ENCODE assay signal across 22 cellular contexts in the genomic region with DNA sequence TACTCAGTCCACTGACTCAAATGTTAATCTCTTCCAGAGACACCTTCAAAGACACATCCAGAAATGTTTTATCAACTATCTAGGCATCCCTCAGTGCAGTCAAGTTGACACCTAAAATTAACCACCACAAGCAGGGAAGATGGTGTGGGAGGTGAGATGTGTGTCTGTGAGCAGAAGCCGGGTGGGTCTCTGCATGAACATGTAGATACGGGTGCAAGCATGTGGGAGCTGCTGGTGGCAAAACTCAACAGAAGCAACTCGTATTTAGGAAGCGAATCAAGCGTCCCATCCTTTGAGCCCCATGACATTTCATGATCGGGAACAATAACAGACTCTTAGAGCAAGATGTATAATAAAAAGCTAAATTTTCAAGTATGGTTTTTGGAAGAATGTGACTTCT.
"Had no signal": no experiment of that assay in that cellular context is flagged by ENCODE, and none has a peak within 500 bp of the region (broad histone marks: within the 10 kb centered on the region; RNA-seq: fewer than 3 reads in every experiment).

No MANE protein-coding gene starts in this region.

- H3K27ac ChIP-seq: colonic mucosa, esophagus squamous epithelium, gastrocnemius medialis, heart right ventricle, left lung had no signal

- H3K4me1 ChIP-seq: colonic mucosa, esophagus squamous epithelium, gastrocnemius medialis, heart right ventricle, left lung had no signal

- H3K27me3 ChIP-seq: colonic mucosa had no signal

- FAIRE-seq: endothelial cell of umbilical vein, islet of Langerhans, keratinocyte had no signal

- ATAC-seq: effector memory CD8-positive, alpha-beta T cell; gastrocnemius medialis; heart right ventricle; left cardiac atrium; left lung; left ventricle myocardium superior; naive thymus-derived CD4-positive, alpha-beta T cell had no signal

- DNase-seq: colonic mucosa; cortex of kidney; effector CD8-positive, alpha-beta T cell; effector memory CD8-positive, alpha-beta T cell; esophagus squamous epithelium; foreskin fibroblast; foreskin melanocyte; gastrocnemius medialis; glutamatergic neuron; heart right ventricle; hippocampal formation; left cardiac atrium; left lung; left ventricle myocardium superior; mammary epithelial cell; mesendoderm; midbrain; naive thymus-derived CD4-positive, alpha-beta T cell had no signal

- H3K36me3 ChIP-seq: colonic mucosa, esophagus squamous epithelium, gastrocnemius medialis, heart right ventricle, left lung had no signal

- H3K4me3 ChIP-seq: colonic mucosa, esophagus squamous epithelium, gastrocnemius medialis, heart right ventricle, left lung, lung had no signal

- H3K9me3 ChIP-seq: colonic mucosa, esophagus squamous epithelium, gastrocnemius medialis, heart right ventricle, left lung had no signal
